ENCODE assay signal across 3 cellular contexts in genomic region chr3:152472606-152472954, GRCh38.
TF ChIP-seq lines count a peak whose summit lies in the region.

No MANE protein-coding gene starts in this region.

TF ChIP-seq in SK-N-SH, 30 proteins besides CTCF, POLR2A, EP300 and RAD21 (continued from another document):
- TF ChIP-seq MEF2A (IDR thresholded peaks at IDR 0.05; ENCODE audit: borderline replicate concordance, low read depth) (no peak), RFX5 (IDR thresholded peaks at IDR 0.05; ENCODE audit: low read length) (no peak), JUND (IDR thresholded peaks at IDR 0.05) (no peak), ZBTB33 (IDR thresholded peaks at IDR 0.05; ENCODE audit: borderline replicate concordance, low read depth) (no peak), TEAD4 (IDR thresholded peaks at IDR 0.05; ENCODE audit: borderline replicate concordance, insufficient read depth) (no peak), CHD2 (IDR thresholded peaks at IDR 0.05; ENCODE audit: low read length, partially characterized antibody) (no peak), MXI1 (IDR thresholded peaks at IDR 0.05; ENCODE audit: low read depth, low read length) (no peak)

TF ChIP-seq in SK-N-SH treated with all-trans-retinoic acid at 6 μM for 48 hours, 23 proteins besides CTCF, POLR2A, EP300 and RAD21:
- TF ChIP-seq CSRNP3 (CRISPR knock-in tag; IDR thresholded peaks at IDR 0.05) (no peak), ZNF70 (CRISPR knock-in tag; IDR thresholded peaks at IDR 0.05) (no peak), ISL1 (CRISPR knock-in tag; IDR thresholded peaks at IDR 0.05) (no peak), TSHZ2 (CRISPR knock-in tag; IDR thresholded peaks at IDR 0.05) (no peak), ZFP30 (CRISPR knock-in tag; IDR thresholded peaks at IDR 0.05) (no peak), SNAI2 (CRISPR knock-in tag; IDR thresholded peaks at IDR 0.05) (no peak)

TF ChIP-seq in GM23338, 12 proteins besides CTCF, POLR2A, EP300 and RAD21 (continued from another document):
- TF ChIP-seq REST (IDR thresholded peaks at IDR 0.05; ENCODE audit: unreplicated experiment) (no peak), STAT1 (IDR thresholded peaks at IDR 0.05; ENCODE audit: unreplicated experiment) (no peak), ZNF462 (CRISPR knock-in tag; IDR thresholded peaks at IDR 0.05) (no peak)
